Comparison of ENCODE assay signal across 1 cellular context in genomic region chr4:55218041-55218440, GRCh38.
TF ChIP-seq lines count a peak whose summit lies in the region.

No MANE protein-coding gene starts in this region.

TF ChIP-seq in H1, 55 proteins besides CTCF, POLR2A, EP300 and RAD21 (continued from another document):
- TF ChIP-seq USF2 (IDR thresholded peaks at IDR 0.05; ENCODE audit: low read length) (no peak), CHD2 (IDR thresholded peaks at IDR 0.05; ENCODE audit: low read length) (no peak), CHD7 (IDR thresholded peaks at IDR 0.05; ENCODE audit: insufficient replicate concordance, low read length) (no peak)
